ENCODE assay signal across 8 cellular contexts in the genomic region with DNA sequence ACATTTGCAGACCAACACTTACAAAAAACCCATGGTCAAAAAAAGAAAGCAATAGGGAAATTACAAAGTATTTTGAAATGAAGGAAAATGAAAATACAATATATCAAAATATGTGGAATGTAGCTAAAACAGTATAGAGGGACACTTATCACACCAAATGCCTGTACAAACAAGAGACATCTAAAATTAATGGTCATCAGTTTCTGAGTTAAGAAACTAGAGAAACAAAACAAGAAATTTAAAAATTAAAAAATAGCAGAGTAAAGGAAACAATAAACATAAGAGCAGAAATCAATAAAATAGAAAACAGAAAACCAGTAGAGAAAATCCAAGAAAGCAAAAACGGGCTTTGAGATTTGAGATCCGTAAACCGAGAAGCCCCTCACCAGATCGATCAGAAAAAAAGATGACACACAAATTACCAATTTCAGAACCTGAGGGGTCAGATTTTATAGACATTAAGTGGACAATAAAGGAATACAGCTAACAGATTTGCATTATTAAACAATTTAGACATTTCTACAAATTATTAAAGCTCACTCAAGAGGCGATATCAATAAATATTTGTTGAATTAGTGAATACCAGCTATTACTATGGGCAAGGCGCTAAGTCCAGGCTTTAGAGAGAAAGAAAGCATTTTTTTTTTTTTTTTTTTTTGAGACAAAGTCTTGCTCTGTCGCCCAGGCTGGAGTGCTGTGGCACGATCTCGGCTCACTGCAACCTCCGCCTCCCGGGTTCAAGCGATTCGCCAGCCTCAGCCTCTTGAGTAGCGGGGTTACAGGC. TPM values are rescaled to one million over a fixed set of nuclear protein-coding genes. Genes with fewer than 3 reads are reported as not detected.
DNase-seq lines count a peak whose midpoint lies in the region; ATAC-seq and TF ChIP-seq lines count a peak whose summit lies in the region.

No MANE protein-coding gene starts in this region.

- no peaks in the 10 kb centered on the region for H3K9me3 Mint-ChIP-seq in activated naive CD4-positive, alpha-beta T cell treated with anti-CD3 and anti-CD28 coated beads, Interleukin-2, amount 50 U/mL, for 72 hours
- H3K9me3 Mint-ChIP-seq in stimulated activated memory B cell treated with anti-CD40 and anti-IgM and Interleukin-4, amounts not matched to agents 10 μg/mL and 1 μg/mL and 100 μg/mL, for 72 hours: peaks cover 2% of the 10 kb centered on the region

- no peak for ATAC-seq in activated naive CD4-positive, alpha-beta T cell treated with anti-CD3 and anti-CD28 coated beads, Interleukin-2, amount 50 U/mL, for 72 hours
- ATAC-seq in stimulated activated memory B cell treated with anti-CD40 and anti-IgM and Interleukin-4, amounts not matched to agents 10 μg/mL and 1 μg/mL and 100 μg/mL, for 72 hours: no peak
- ATAC-seq in GM18909 (IDR thresholded peaks at IDR 0.05; ENCODE audit: poor library complexity, unreplicated experiment): no peak

- peaks cover 16 to 32% of the 10 kb centered on the region in 2 donors for H3K36me3 Mint-ChIP-seq in activated naive CD4-positive, alpha-beta T cell treated with anti-CD3 and anti-CD28 coated beads, Interleukin-2, amount 50 U/mL, for 72 hours
- peaks cover 16% of the 10 kb centered on the region for H3K36me3 Mint-ChIP-seq in stimulated activated memory B cell treated with anti-CD40 and anti-IgM and Interleukin-4, amounts not matched to agents 10 μg/mL and 1 μg/mL and 100 μg/mL, for 72 hours

- H3K9me3 ChIP-seq in iPS-15b (ENCODE audit: control insufficient read depth, insufficient read depth, low read length): no peaks in the 10 kb centered on the region

- H3K27me3 ChIP-seq in HL-60 (ENCODE audit: insufficient read depth, poor library complexity, severe bottlenecking) (no peaks in the 10 kb centered on the region), iPS-15b (ENCODE audit: control insufficient read depth, insufficient read depth, low read length) (no peaks in the 10 kb centered on the region)

- no peaks in the 10 kb centered on the region for H3K36me3 ChIP-seq in iPS-15b (ENCODE audit: control insufficient read depth, insufficient read depth, low read length)

- peak overlapping the region; percentile 23 for H3K4me3 ChIP-seq in HL-60 (replicated peaks; ENCODE audit: insufficient read depth, low read length)
- H3K4me3 ChIP-seq in iPS-15b (ENCODE audit: low read depth, low read length): peak overlapping the region; percentile 24

- peak overlapping the region; percentile 93 for H3K4me3 Mint-ChIP-seq in stimulated activated memory B cell treated with anti-CD40 and anti-IgM and Interleukin-4, amounts not matched to agents 10 μg/mL and 1 μg/mL and 100 μg/mL, for 72 hours

- peak overlapping the region; percentile 6 for H3K9ac ChIP-seq in iPS-15b (ENCODE audit: low read depth, low read length)

- TF ChIP-seq CTCF in HL-60 (IDR thresholded peaks at IDR 0.05; ENCODE audit: insufficient read depth, low read length): no peak

- peaks cover 3% of the 10 kb centered on the region for H3K4me1 ChIP-seq in iPS-15b (ENCODE audit: control insufficient read depth, insufficient read depth, low read length)

- peak overlapping the region; percentile 90 to 96 for H3K27ac Mint-ChIP-seq in activated naive CD4-positive, alpha-beta T cell treated with anti-CD3 and anti-CD28 coated beads, Interleukin-2, amount 50 U/mL, for 72 hours
- H3K27ac Mint-ChIP-seq in stimulated activated memory B cell treated with anti-CD40 and anti-IgM and Interleukin-4, amounts not matched to agents 10 μg/mL and 1 μg/mL and 100 μg/mL, for 72 hours: peak overlapping the region; percentile 94

- no peaks in the 10 kb centered on the region for H3K27me3 Mint-ChIP-seq in stimulated activated memory B cell treated with anti-CD40 and anti-IgM and Interleukin-4, amounts not matched to agents 10 μg/mL and 1 μg/mL and 100 μg/mL, for 72 hours

- H3K27ac ChIP-seq in HL-60 (replicated peaks): peak overlapping the region; percentile 91

- DNase-seq in HL-60 (ENCODE audit: low read depth in 1 of 2, low spot score in 1 of 2): no peak
- no peak for DNase-seq in activated naive CD4-positive, alpha-beta T cell treated with anti-CD3 and anti-CD28 coated beads, Interleukin-2, amount 50 U/mL, for 72 hours (ENCODE audit: low spot score in 2 of 2)
- DNase-seq in HPDE6-E6E7 (ENCODE audit: extremely low spot score): no peak
- no peak for DNase-seq in UCSD-AML1 (lab: John Stamatoyannopoulos, UW; ENCODE audit: unreplicated experiment)
- DNase-seq in activated CD8-positive, alpha-beta memory T cell treated with anti-CD3 and anti-CD28 coated beads for 24 hours: no peak

- peaks cover 33% of the 10 kb centered on the region for H3K4me1 Mint-ChIP-seq in stimulated activated memory B cell treated with anti-CD40 and anti-IgM and Interleukin-4, amounts not matched to agents 10 μg/mL and 1 μg/mL and 100 μg/mL, for 72 hours

RNA-seq across cellular contexts. Expression of gene TENT2, which starts 1.0 kb away (rescaled TPM):
- total RNA-seq in activated naive CD4-positive, alpha-beta T cell treated with anti-CD3 and anti-CD28 coated beads, Interleukin-2, amount 50 U/mL, for 72 hours: 10 to 100 TPM; 92.0 to 92.4 TPM
